In the genomic region with DNA sequence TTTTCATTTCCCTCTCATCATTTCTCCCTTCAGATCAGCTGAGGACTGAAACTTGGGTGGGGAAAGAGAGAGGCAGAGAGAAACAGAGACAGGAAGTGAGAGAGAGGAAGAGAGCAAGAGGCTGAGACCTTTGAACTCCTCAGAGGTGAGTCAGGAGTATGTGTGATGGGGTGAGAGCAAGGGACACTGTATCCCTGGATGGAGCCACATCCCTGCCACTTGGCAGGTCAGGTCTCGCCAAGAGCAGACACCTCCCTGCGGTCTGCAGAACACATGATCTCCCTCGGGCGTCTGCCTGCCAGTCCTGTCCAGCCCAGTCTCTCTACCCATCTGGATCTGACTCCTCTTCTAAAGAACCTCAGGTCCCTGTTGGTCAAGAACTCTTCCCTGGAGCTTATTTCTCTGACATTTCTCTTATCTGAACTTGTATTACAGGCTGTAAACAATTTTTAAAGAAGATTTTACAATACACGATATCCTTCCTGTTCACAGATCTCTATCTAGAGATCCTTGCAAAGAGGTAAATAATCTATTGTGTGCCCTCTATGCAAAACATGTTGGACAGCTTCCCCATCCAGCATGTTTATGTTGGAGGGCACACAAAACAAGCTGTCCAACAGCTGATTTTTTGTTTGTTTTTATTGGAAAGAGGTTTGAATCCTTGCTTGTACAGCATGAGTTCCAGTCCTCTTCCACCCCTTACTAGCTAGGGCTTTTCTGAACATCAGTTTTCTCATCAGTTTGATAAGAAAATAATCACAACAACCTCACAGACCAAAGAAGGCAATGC, we compare ENCODE assay signal across 1 cellular context.
TF ChIP-seq lines count a peak whose summit lies in the region.

No MANE protein-coding gene starts in this region.

TF ChIP-seq in H1, 55 proteins besides CTCF, POLR2A, EP300 and RAD21:
- no peak for TF ChIP-seq SP4 (IDR thresholded peaks at IDR 0.05; ENCODE audit: low read length)
- no peak for TF ChIP-seq FOSL1 (IDR thresholded peaks at IDR 0.05; ENCODE audit: insufficient read depth, low read depth, low read length)
- TF ChIP-seq GTF2F1 (IDR thresholded peaks at IDR 0.05; ENCODE audit: borderline replicate concordance, low read depth, low read length), result no peak
- TF ChIP-seq SIX5 (IDR thresholded peaks at IDR 0.05; ENCODE audit: low read depth, low read length), result no peak
- TF ChIP-seq SRF (IDR thresholded peaks at IDR 0.05; ENCODE audit: low read depth, low read length), result no peak
- TF ChIP-seq SP1 (IDR thresholded peaks at IDR 0.05; ENCODE audit: low read depth, low read length), result no peak
- TF ChIP-seq KDM5A (IDR thresholded peaks at IDR 0.05; ENCODE audit: low read length), result no peak
- no peak for TF ChIP-seq KDM1A (IDR thresholded peaks at IDR 0.05; ENCODE audit: borderline replicate concordance, low read length)
- TF ChIP-seq, protein P1, sequence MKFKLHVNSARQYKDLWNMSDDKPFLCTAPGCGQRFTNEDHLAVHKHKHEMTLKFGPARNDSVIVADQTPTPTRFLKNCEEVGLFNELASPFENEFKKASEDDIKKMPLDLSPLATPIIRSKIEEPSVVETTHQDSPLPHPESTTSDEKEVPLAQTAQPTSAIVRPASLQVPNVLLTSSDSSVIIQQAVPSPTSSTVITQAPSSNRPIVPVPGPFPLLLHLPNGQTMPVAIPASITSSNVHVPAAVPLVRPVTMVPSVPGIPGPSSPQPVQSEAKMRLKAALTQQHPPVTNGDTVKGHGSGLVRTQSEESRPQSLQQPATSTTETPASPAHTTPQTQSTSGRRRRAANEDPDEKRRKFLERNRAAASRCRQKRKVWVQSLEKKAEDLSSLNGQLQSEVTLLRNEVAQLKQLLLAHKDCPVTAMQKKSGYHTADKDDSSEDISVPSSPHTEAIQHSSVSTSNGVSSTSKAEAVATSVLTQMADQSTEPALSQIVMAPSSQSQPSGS (IDR thresholded peaks at IDR 0.05; ENCODE audit: low read length), result no peak
- no peak for TF ChIP-seq TBP (IDR thresholded peaks at IDR 0.05; ENCODE audit: low read depth, low read length)
- TF ChIP-seq CBX8 (IDR thresholded peaks at IDR 0.05; ENCODE audit: borderline replicate concordance, low read depth, low read length), result no peak
- TF ChIP-seq POU5F1 (IDR thresholded peaks at IDR 0.05; ENCODE audit: low read depth, low read length), result no peak
- no peak for TF ChIP-seq CEBPB (IDR thresholded peaks at IDR 0.05; ENCODE audit: low read depth, low read length)
- TF ChIP-seq EZH2 (IDR thresholded peaks at IDR 0.05; ENCODE audit: low read depth, low read length, severe bottlenecking), result no peak
- TF ChIP-seq, protein P2, sequence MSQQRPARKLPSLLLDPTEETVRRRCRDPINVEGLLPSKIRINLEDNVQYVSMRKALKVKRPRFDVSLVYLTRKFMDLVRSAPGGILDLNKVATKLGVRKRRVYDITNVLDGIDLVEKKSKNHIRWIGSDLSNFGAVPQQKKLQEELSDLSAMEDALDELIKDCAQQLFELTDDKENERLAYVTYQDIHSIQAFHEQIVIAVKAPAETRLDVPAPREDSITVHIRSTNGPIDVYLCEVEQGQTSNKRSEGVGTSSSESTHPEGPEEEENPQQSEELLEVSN (IDR thresholded peaks at IDR 0.05), result no peak
- TF ChIP-seq NANOG (IDR thresholded peaks at IDR 0.05; ENCODE audit: insufficient read depth, low read depth, low read length, poor library complexity, severe bottlenecking), result no peak
- TF ChIP-seq, protein P3, sequence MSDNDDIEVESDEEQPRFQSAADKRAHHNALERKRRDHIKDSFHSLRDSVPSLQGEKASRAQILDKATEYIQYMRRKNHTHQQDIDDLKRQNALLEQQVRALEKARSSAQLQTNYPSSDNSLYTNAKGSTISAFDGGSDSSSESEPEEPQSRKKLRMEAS (IDR thresholded peaks at IDR 0.05), result no peak
- TF ChIP-seq HDAC6 (IDR thresholded peaks at IDR 0.05; ENCODE audit: low read depth, low read length), result no peak
